In genomic region chr1:155947741-155948140, GRCh38 we compare ENCODE assay signal across 18 cellular contexts. TPM values are rescaled to one million over a fixed set of nuclear protein-coding genes. Genes with fewer than 3 reads are reported as not detected.
DNase-seq lines count a peak whose midpoint lies in the region; ATAC-seq and TF ChIP-seq lines count a peak whose summit lies in the region.
"Had no signal": no experiment of that assay in that cellular context is flagged by ENCODE, and none has a peak within 500 bp of the region (broad histone marks: within the 10 kb centered on the region; RNA-seq: fewer than 3 reads in every experiment).

No MANE protein-coding gene starts in this region.

- H2AFZ ChIP-seq in OCI-LY3 (ENCODE audit: low read depth, low read length), result no peak overlapping the region
- H2AFZ ChIP-seq: hepatocyte had no signal

- peaks cover 47% of the 10 kb centered on the region for H3K4me1 Mint-ChIP-seq in activated naive CD4-positive, alpha-beta T cell treated with anti-CD3 and anti-CD28 coated beads, Interleukin-2, amount 10 ng/mL, durations not matched to agents 7 days and 5 days
- peaks cover 64% of the 10 kb centered on the region for H3K4me1 Mint-ChIP-seq in activated naive CD8-positive, alpha-beta T cell treated with anti-CD3 and anti-CD28 coated beads, Interleukin-2, amount 50 U/mL, for 24 hours
- peaks cover 62 to 89% of the 10 kb centered on the region in 2 donors for H3K4me1 Mint-ChIP-seq in stimulated activated naive B cell treated with anti-CD40 and anti-IgM and Interleukin-4, amounts not matched to agents 10 μg/mL and 1 μg/mL and 100 μg/mL, for 72 hours
- H3K4me1 Mint-ChIP-seq in effector memory CD8-positive, alpha-beta T cell (ENCODE audit: low read depth in 2 of 2), result peaks cover 22 to 23% of the 10 kb centered on the region in 2 donors

- H3K36me3 ChIP-seq in OCI-LY3 (replicated peaks; ENCODE audit: low read depth, low read length), result peaks cover 52% of the 10 kb centered on the region
- peaks cover 0 to 55% of the 10 kb centered on the region in 2 donors for H3K36me3 ChIP-seq in adrenal gland (replicated peaks in 1 of 2)
- H3K36me3 ChIP-seq in body of pancreas (replicated peaks in 1 of 2; ENCODE audit: insufficient read depth in 1 of 2, low read depth in 2 of 2), result peaks cover 0 to 21% of the 10 kb centered on the region in 2 donors

- H3K27me3 Mint-ChIP-seq in activated naive CD4-positive, alpha-beta T cell treated with anti-CD3 and anti-CD28 coated beads, Interleukin-2, amount 10 ng/mL, durations not matched to agents 7 days and 5 days, result no peaks in the 10 kb centered on the region
- no peaks in the 10 kb centered on the region for H3K27me3 Mint-ChIP-seq in activated naive CD8-positive, alpha-beta T cell treated with anti-CD3 and anti-CD28 coated beads, Interleukin-2, amount 50 U/mL, for 24 hours
- no peaks in the 10 kb centered on the region for H3K27me3 Mint-ChIP-seq in stimulated activated naive B cell treated with anti-CD40 and anti-IgM and Interleukin-4, amounts not matched to agents 10 μg/mL and 1 μg/mL and 100 μg/mL, for 72 hours
- H3K27me3 Mint-ChIP-seq in effector memory CD8-positive, alpha-beta T cell, result no peaks in the 10 kb centered on the region

- peaks cover 27% of the 10 kb centered on the region for H3K79me2 ChIP-seq in OCI-LY3 (ENCODE audit: low read length)
- H3K79me2 ChIP-seq: hepatocyte had no signal

- DNase-seq in activated naive CD4-positive, alpha-beta T cell treated with anti-CD3 and anti-CD28 coated beads, Interleukin-2, amount 10 ng/mL, durations not matched to agents 7 days and 5 days, result no peak
- no peak for DNase-seq in activated naive CD4-positive, alpha-beta T cell treated with Interleukin-2 at 50 U/mL for 16 hours
- DNase-seq in activated naive CD8-positive, alpha-beta T cell treated with anti-CD3 and anti-CD28 coated beads, Interleukin-2, amount 50 U/mL, for 24 hours, result no peak
- DNase-seq in stimulated activated naive B cell treated with anti-CD40 and anti-IgM and Interleukin-4, amounts not matched to agents 10 μg/mL and 1 μg/mL and 100 μg/mL, for 72 hours, result no peak
- DNase-seq in adrenal gland (no peak), body of pancreas (no peak)
- no peak for DNase-seq in effector memory CD8-positive, alpha-beta T cell
- DNase-seq: activated CD4-positive, CD25-positive, alpha-beta regulatory T cell; anterior cingulate cortex; NCI-H1436 treated with DMSO at 0.1 percent for 48 hours had no signal

- CTCF ChIA-PET in activated naive CD4-positive, alpha-beta T cell treated with anti-CD3 and anti-CD28 coated beads, Interleukin-2, amount 10 ng/mL, durations not matched to agents 7 days and 5 days (lab: Charles Lee), result interaction anchor here (1.5 to 2.7 kb wide), 2 partner anchors 10 to 42 kb away, joined by 3 to 11 read pairs; no protein-coding TSS in a partner anchor

- no peak overlapping the region for H3K4me3 Mint-ChIP-seq in activated naive CD4-positive, alpha-beta T cell treated with anti-CD3 and anti-CD28 coated beads, Interleukin-2, amount 10 ng/mL, durations not matched to agents 7 days and 5 days
- H3K4me3 Mint-ChIP-seq in activated naive CD8-positive, alpha-beta T cell treated with anti-CD3 and anti-CD28 coated beads, Interleukin-2, amount 50 U/mL, for 24 hours, result no peak overlapping the region
- peak overlapping the region; percentile 29 to 41 for H3K4me3 Mint-ChIP-seq in stimulated activated naive B cell treated with anti-CD40 and anti-IgM and Interleukin-4, amounts not matched to agents 10 μg/mL and 1 μg/mL and 100 μg/mL, for 72 hours
- H3K4me3 Mint-ChIP-seq in effector memory CD8-positive, alpha-beta T cell, result no peak overlapping the region

- H3K4me3 ChIP-seq in OCI-LY3 (ENCODE audit: low read length) (no peak overlapping the region), adrenal gland (no peak overlapping the region), body of pancreas (no peak overlapping the region)
- H3K4me3 ChIP-seq: hepatocyte, right atrium auricular region, vagina had no signal

- 89 to 96% (median 93%) methylated on average over 1 to 8 of the region's 8 CpGs for WGBS in adrenal gland, 4 donors
- WGBS in body of pancreas, 2 donors, result 93 to 95% methylated on average over 4 to 8 of the region's 8 CpGs

- peaks cover 55% of the 10 kb centered on the region for H3K36me3 Mint-ChIP-seq in activated naive CD4-positive, alpha-beta T cell treated with anti-CD3 and anti-CD28 coated beads, Interleukin-2, amount 10 ng/mL, durations not matched to agents 7 days and 5 days
- peaks cover 56% of the 10 kb centered on the region for H3K36me3 Mint-ChIP-seq in activated naive CD8-positive, alpha-beta T cell treated with anti-CD3 and anti-CD28 coated beads, Interleukin-2, amount 50 U/mL, for 24 hours (ENCODE audit: low read depth)
- H3K36me3 Mint-ChIP-seq in stimulated activated naive B cell treated with anti-CD40 and anti-IgM and Interleukin-4, amounts not matched to agents 10 μg/mL and 1 μg/mL and 100 μg/mL, for 72 hours, result peaks cover 58 to 61% of the 10 kb centered on the region in 2 donors
- H3K36me3 Mint-ChIP-seq in effector memory CD8-positive, alpha-beta T cell (ENCODE audit: insufficient read depth), result peaks cover 67% of the 10 kb centered on the region

- intact Hi-C loops in adrenal gland (cut with DNase I) (loop anchor here in 1 of 2 donors (10.0 kb wide), 1 partner anchor 117 kb away; the partner anchor contains the start of gene RAB25), body of pancreas (cut with DNase I) (no loop called here)

- 0 out of 2 replicates have a peak, but pooled peaks cover 4% of the 10 kb centered on the region for H4K20me1 ChIP-seq in OCI-LY3 (ENCODE audit: insufficient read depth, low read length)

- H3K4me2 ChIP-seq in OCI-LY3 (ENCODE audit: low read length), result peak overlapping the region; percentile 77; the same call in 1 of the 2 replicates
- H3K4me2 ChIP-seq: hepatocyte had no signal

- ATAC-seq in activated naive CD8-positive, alpha-beta T cell treated with anti-CD3 and anti-CD28 coated beads, Interleukin-2, amount 50 U/mL, for 24 hours, result no peak
- no peak for ATAC-seq in stimulated activated naive B cell treated with anti-CD40 and anti-IgM and Interleukin-4, amounts not matched to agents 10 μg/mL and 1 μg/mL and 100 μg/mL, for 72 hours (replicated peaks)
- no peak for ATAC-seq in effector memory CD8-positive, alpha-beta T cell (replicated peaks)
- no peak for ATAC-seq in body of pancreas
- ATAC-seq: Right ventricle myocardium inferior had no signal

- TF ChIP-seq POLR2A in adrenal gland (IDR thresholded peaks at IDR 0.05), result no peak
- no peak for TF ChIP-seq POLR2A in body of pancreas (IDR thresholded peaks at IDR 0.05)

- peaks cover 54% of the 10 kb centered on the region for H3K4me1 ChIP-seq in OCI-LY3 (ENCODE audit: low read length)
- no peaks in the 10 kb centered on the region for H3K4me1 ChIP-seq in adrenal gland (replicated peaks in 1 of 2)
- H3K4me1 ChIP-seq in body of pancreas, result peaks cover 26% of the 10 kb centered on the region

- H3K27ac Mint-ChIP-seq in activated naive CD4-positive, alpha-beta T cell treated with anti-CD3 and anti-CD28 coated beads, Interleukin-2, amount 10 ng/mL, durations not matched to agents 7 days and 5 days, result peak overlapping the region; percentile 88
- H3K27ac Mint-ChIP-seq in activated naive CD8-positive, alpha-beta T cell treated with anti-CD3 and anti-CD28 coated beads, Interleukin-2, amount 50 U/mL, for 24 hours, result peak overlapping the region; percentile 56
- H3K27ac Mint-ChIP-seq in stimulated activated naive B cell treated with anti-CD40 and anti-IgM and Interleukin-4, amounts not matched to agents 10 μg/mL and 1 μg/mL and 100 μg/mL, for 72 hours, result peak overlapping the region; percentile 89
- H3K27ac Mint-ChIP-seq in effector memory CD8-positive, alpha-beta T cell, result peak overlapping the region in 1 of 2 donors; percentile 77

- H3K27me3 ChIP-seq in OCI-LY3 (ENCODE audit: low read depth, low read length) (no peaks in the 10 kb centered on the region), adrenal gland (no peaks in the 10 kb centered on the region), body of pancreas (no peaks in the 10 kb centered on the region)
- H3K27me3 ChIP-seq: hepatocyte, right atrium auricular region, vagina had no signal

- H3K9me3 ChIP-seq in OCI-LY3 (ENCODE audit: insufficient read depth, low read length), result no peaks in the 10 kb centered on the region
- H3K9me3 ChIP-seq in adrenal gland (replicated peaks in 1 of 3), result no peaks in the 10 kb centered on the region
- H3K9me3 ChIP-seq in body of pancreas, result no peaks in the 10 kb centered on the region
- H3K9me3 ChIP-seq: right atrium auricular region, vagina had no signal

- H3K9ac ChIP-seq in OCI-LY3 (ENCODE audit: low read length), result no peak overlapping the region

- H3K27ac ChIP-seq in OCI-LY3 (ENCODE audit: low read length), result peak overlapping the region; percentile 92
- no peak overlapping the region for H3K27ac ChIP-seq in adrenal gland
- H3K27ac ChIP-seq in body of pancreas, result no peak overlapping the region
- H3K27ac ChIP-seq: hepatocyte, right atrium auricular region, vagina had no signal

- no peaks in the 10 kb centered on the region for H3K9me3 Mint-ChIP-seq in activated naive CD4-positive, alpha-beta T cell treated with anti-CD3 and anti-CD28 coated beads, Interleukin-2, amount 10 ng/mL, durations not matched to agents 7 days and 5 days
- H3K9me3 Mint-ChIP-seq in activated naive CD8-positive, alpha-beta T cell treated with anti-CD3 and anti-CD28 coated beads, Interleukin-2, amount 50 U/mL, for 24 hours, result no peaks in the 10 kb centered on the region
- no peaks in the 10 kb centered on the region for H3K9me3 Mint-ChIP-seq in stimulated activated naive B cell treated with anti-CD40 and anti-IgM and Interleukin-4, amounts not matched to agents 10 μg/mL and 1 μg/mL and 100 μg/mL, for 72 hours
- no peaks in the 10 kb centered on the region for H3K9me3 Mint-ChIP-seq in effector memory CD8-positive, alpha-beta T cell

- TF ChIP-seq CTCF in OCI-LY3 (IDR thresholded peaks at IDR 0.05; ENCODE audit: low read depth, low read length), result no peak
- TF ChIP-seq CTCF in adrenal gland (IDR thresholded peaks at IDR 0.05), result no peak
- no peak for TF ChIP-seq CTCF in body of pancreas (IDR thresholded peaks at IDR 0.05)

RNA-seq across cellular contexts. Expression of gene RXFP4, which starts 6.3 kb away (rescaled TPM):
- not detected for total RNA-seq in adrenal gland
- polyA plus RNA-seq in adrenal gland, result not detected
- total RNA-seq in body of pancreas, result under 1 TPM in 1 of 2 donors, not detected in 1; 0.26 TPM
- total RNA-seq: chondrocyte, kidney epithelial cell, right atrium auricular region, Right ventricle myocardium inferior, subcutaneous adipose tissue, vagina had no signal
- polyA plus RNA-seq: hepatocyte had no signal

RNA-seq across cellular contexts. Expression of gene KHDC4, which starts 13.5 kb away (rescaled TPM):
- 10 to 100 TPM; 16.8 to 48.5 (median 37.8) TPM for total RNA-seq in adrenal gland
- 10 to 100 TPM; 33.2 to 46.4 (median 37.0) TPM for polyA plus RNA-seq in adrenal gland
- 10 to 100 TPM; 32.7 to 40.5 TPM for total RNA-seq in body of pancreas

RNA-seq across cellular contexts. Expression of gene ARHGEF2, which starts 30.6 kb away (rescaled TPM):
- total RNA-seq in adrenal gland (10 to 100 TPM; 22.3 to 41.3 (median 33.4) TPM), body of pancreas (10 to 100 TPM; 31.9 to 32.6 TPM)
- 10 to 100 TPM; 13.6 to 27.8 (median 19.9) TPM for polyA plus RNA-seq in adrenal gland

RNA-seq across cellular contexts. Expression of gene RIT1, which starts 36.6 kb away (rescaled TPM):
- total RNA-seq in adrenal gland (10 to 100 TPM; 19.4 to 39.5 (median 31.2) TPM), body of pancreas (10 to 100 TPM in 1 of 2 donors, 1 to 10 TPM in 1; 6.9 to 16.1 TPM)
- polyA plus RNA-seq in adrenal gland, result 10 to 100 TPM; 10.3 to 18.2 (median 16.2) TPM

Comparison
In these comparisons a context has a peak if more than half of its experiments do, and no peak if none do; other contexts are left out.
1. H3K4me3 Mint-ChIP-seq: peak in stimulated activated naive B cell treated with anti-CD40 and anti-IgM and Interleukin-4, amounts not matched to agents 10 μg/mL and 1 μg/mL and 100 μg/mL, for 72 hours (2 of 2); none in activated naive CD4-positive, alpha-beta T cell treated with anti-CD3 and anti-CD28 coated beads, Interleukin-2, amount 10 ng/mL, durations not matched to agents 7 days and 5 days (single experiment), activated naive CD8-positive, alpha-beta T cell treated with anti-CD3 and anti-CD28 coated beads, Interleukin-2, amount 50 U/mL, for 24 hours (single experiment) and effector memory CD8-positive, alpha-beta T cell (0 of 2).